ENCODE assay signal across 20 cellular contexts in genomic region chr10:77490915-77491314, GRCh38.
"Had no signal": no experiment of that assay in that cellular context is flagged by ENCODE, and none has a peak within 500 bp of the region (broad histone marks: within the 10 kb centered on the region; RNA-seq: fewer than 3 reads in every experiment).

No MANE protein-coding gene starts in this region.

- H3K27ac Mint-ChIP-seq: activated CD4-positive, alpha-beta memory T cell treated with anti-CD3 and anti-CD28 coated beads, Interleukin-2, amount 10 ng/mL, durations not matched to agents 7 days and 5 days; activated naive CD4-positive, alpha-beta T cell treated with anti-CD3 and anti-CD28 coated beads, Interleukin-2, amount 50 U/mL, for 72 hours; activated T-cell treated with anti-CD3 and anti-CD28 coated beads, Interleukin-2, amount 50 U/mL, for 24 hours; nephron; progenitor cell of endocrine pancreas; stimulated activated naive CD8-positive, alpha-beta T cell treated with anti-CD3 and anti-CD28 coated beads, Interleukin-15, Interleukin-2, amounts not matched to agents 100 ng/mL and 50 ng/mL, for 24 hours; T-helper 17 cell; WTC11 had no signal

- ATAC-seq: activated naive CD4-positive, alpha-beta T cell treated with anti-CD3 and anti-CD28 coated beads, Interleukin-2, amount 50 U/mL, for 72 hours; esophagus mucosa; right cardiac atrium; T-helper 17 cell; WTC11 had no signal

- H3K9me3 ChIP-seq: testis had no signal

- H3K27ac ChIP-seq: cardiac muscle cell, testis had no signal

- H3K4me1 Mint-ChIP-seq: activated CD4-positive, alpha-beta memory T cell treated with anti-CD3 and anti-CD28 coated beads, Interleukin-2, amount 10 ng/mL, durations not matched to agents 7 days and 5 days; T-helper 17 cell; WTC11 had no signal

- H3K4me2 ChIP-seq: smooth muscle cell had no signal

- H3K4me1 ChIP-seq: testis had no signal

- H3K27me3 ChIP-seq: cardiac muscle cell, testis had no signal

- H3K27me3 Mint-ChIP-seq: activated CD4-positive, alpha-beta memory T cell treated with anti-CD3 and anti-CD28 coated beads, Interleukin-2, amount 10 ng/mL, durations not matched to agents 7 days and 5 days; stimulated activated naive CD8-positive, alpha-beta T cell treated with anti-CD3 and anti-CD28 coated beads, Interleukin-15, Interleukin-2, amounts not matched to agents 100 ng/mL and 50 ng/mL, for 24 hours had no signal

- H3K36me3 ChIP-seq: cardiac muscle cell had no signal

- H3K4me3 ChIP-seq: cardiac muscle cell, smooth muscle cell, testis had no signal

- DNase-seq: activated CD4-positive, alpha-beta memory T cell treated with anti-CD3 and anti-CD28 coated beads, Interleukin-2, amount 10 ng/mL, durations not matched to agents 7 days and 5 days; activated CD4-positive, alpha-beta T cell treated with anti-CD3 and anti-CD28 coated beads for 4 hours; activated effector memory CD4-positive, alpha-beta T cell treated with anti-CD3 and anti-CD28 coated beads, Interleukin-2, amount 50 U/mL, for 16 hours; activated T-cell treated with anti-CD3 and anti-CD28 coated beads, Interleukin-2, amount 50 U/mL, for 24 hours; amniotic stem cell; kidney glomerular epithelial cell; left ventricle myocardium superior; mesenchymal stem cell; occipital lobe; right cardiac atrium; T-helper 17 cell; testis had no signal

- H3K4me3 Mint-ChIP-seq: activated CD4-positive, alpha-beta memory T cell treated with anti-CD3 and anti-CD28 coated beads, Interleukin-2, amount 10 ng/mL, durations not matched to agents 7 days and 5 days; activated T-cell treated with anti-CD3 and anti-CD28 coated beads, Interleukin-2, amount 50 U/mL, for 24 hours; stimulated activated naive CD8-positive, alpha-beta T cell treated with anti-CD3 and anti-CD28 coated beads, Interleukin-15, Interleukin-2, amounts not matched to agents 100 ng/mL and 50 ng/mL, for 24 hours; T-helper 17 cell; WTC11 had no signal

- H3K36me3 Mint-ChIP-seq: activated naive CD4-positive, alpha-beta T cell treated with anti-CD3 and anti-CD28 coated beads, Interleukin-2, amount 50 U/mL, for 72 hours; WTC11 had no signal

- H3K9me3 Mint-ChIP-seq: activated CD4-positive, alpha-beta memory T cell treated with anti-CD3 and anti-CD28 coated beads, Interleukin-2, amount 10 ng/mL, durations not matched to agents 7 days and 5 days; activated naive CD4-positive, alpha-beta T cell treated with anti-CD3 and anti-CD28 coated beads, Interleukin-2, amount 50 U/mL, for 72 hours; activated T-cell treated with anti-CD3 and anti-CD28 coated beads, Interleukin-2, amount 50 U/mL, for 24 hours; stimulated activated naive CD8-positive, alpha-beta T cell treated with anti-CD3 and anti-CD28 coated beads, Interleukin-15, Interleukin-2, amounts not matched to agents 100 ng/mL and 50 ng/mL, for 24 hours; WTC11 had no signal
